19 cellular contexts compared by ENCODE assay signal in genomic region chr13:111064661-111065060, GRCh38. TPM values are rescaled to one million over a fixed set of nuclear protein-coding genes. Genes with fewer than 3 reads are reported as not detected.
DNase-seq lines count a peak whose midpoint lies in the region; ATAC-seq and TF ChIP-seq lines count a peak whose summit lies in the region.
"Had no signal": no experiment of that assay in that cellular context is flagged by ENCODE, and none has a peak within 500 bp of the region (broad histone marks: within the 10 kb centered on the region; RNA-seq: fewer than 3 reads in every experiment).

No MANE protein-coding gene starts in this region.

- H3K27ac ChIP-seq in right atrium auricular region (no peak overlapping the region), left ventricle myocardium inferior (replicated peaks) (no peak overlapping the region), lung (ENCODE audit: low read depth in 1 of 2, low read length in 1 of 2) (no peak overlapping the region)
- H3K27ac ChIP-seq: 22Rv1, A549 had no signal

- intact Hi-C loops in left ventricle myocardium inferior (cut with micrococcal nuclease) = loop anchor here (10.0 kb wide), 1 partner anchor 150 kb away; no protein-coding TSS in a partner anchor

- H3K4me3 Mint-ChIP-seq in endothelial cell (ENCODE audit: unreplicated experiment) = no peak overlapping the region
- H3K4me3 Mint-ChIP-seq: CD4-positive, alpha-beta memory T cell had no signal

- H3K36me3 Mint-ChIP-seq in endothelial cell (ENCODE audit: low read depth, unreplicated experiment) = peaks cover under 1% of the 10 kb centered on the region
- H3K36me3 Mint-ChIP-seq: CD14-positive monocyte; CD4-positive, alpha-beta memory T cell had no signal

- H3K27me3 Mint-ChIP-seq in endothelial cell (ENCODE audit: unreplicated experiment) = no peaks in the 10 kb centered on the region

- H3K36me3 ChIP-seq in right atrium auricular region (no peaks in the 10 kb centered on the region), left ventricle myocardium inferior (no peaks in the 10 kb centered on the region), lung (ENCODE audit: control insufficient read depth in 2 of 2, insufficient read depth in 2 of 2, low read length in 2 of 2) (no peaks in the 10 kb centered on the region)
- H3K36me3 ChIP-seq: HAP-1 had no signal

- no peaks in the 10 kb centered on the region for H3K4me1 ChIP-seq in right atrium auricular region
- H3K4me1 ChIP-seq in left ventricle myocardium inferior = peaks cover 12% of the 10 kb centered on the region
- peaks cover 0 to 4% of the 10 kb centered on the region in 2 donors for H3K4me1 ChIP-seq in lung (ENCODE audit: control insufficient read depth in 2 of 2, insufficient read depth in 2 of 2, low read length in 2 of 2)
- H3K4me1 ChIP-seq: A549, HAP-1 had no signal

- no peak for ATAC-seq in lung (ENCODE audit: insufficient read depth, low FRiP score)
- ATAC-seq: A549, K562 had no signal

- DNase-seq in right atrium auricular region (ENCODE audit: low spot score) = peak; percentile 42
- DNase-seq in left ventricle myocardium inferior = no peak
- DNase-seq in endothelial cell (ENCODE audit: low spot score) = no peak
- DNase-seq in lung (ENCODE audit: low spot score) = peak; percentile 16
- no peak for DNase-seq in activated naive CD4-positive, alpha-beta T cell (lab: John Stamatoyannopoulos, UW)
- DNase-seq in GM19238 (ENCODE audit: insufficient read length, low spot score) = no peak
- no peak for DNase-seq in effector CD8-positive, alpha-beta T cell (lab: John Stamatoyannopoulos, UW)
- DNase-seq: AML-193; CD4-positive, alpha-beta memory T cell; DMS153; DMS79; GDM1; GOT3; IMR-90 had no signal

- H3K4me1 Mint-ChIP-seq in endothelial cell (ENCODE audit: unreplicated experiment) = peaks cover 33% of the 10 kb centered on the region

- no peaks in the 10 kb centered on the region for H3K9me3 Mint-ChIP-seq in endothelial cell (ENCODE audit: unreplicated experiment)
- H3K9me3 Mint-ChIP-seq: CD4-positive, alpha-beta memory T cell had no signal

- TF ChIP-seq CTCF in right atrium auricular region (IDR thresholded peaks at IDR 0.05) (no peak), left ventricle myocardium inferior (IDR thresholded peaks at IDR 0.05; ENCODE audit: borderline replicate concordance) (no peak), endothelial cell (IDR thresholded peaks at IDR 0.05; ENCODE audit: unreplicated experiment) (no peak), lung (IDR thresholded peaks at IDR 0.05; ENCODE audit: control extremely low read depth, extremely low read depth) (no peak)

- peak overlapping the region; percentile 8 for H3K27ac Mint-ChIP-seq in endothelial cell (ENCODE audit: unreplicated experiment)
- H3K27ac Mint-ChIP-seq: CD14-positive monocyte; CD4-positive, alpha-beta memory T cell had no signal

- no peaks in the 10 kb centered on the region for H3K27me3 ChIP-seq in right atrium auricular region
- H3K27me3 ChIP-seq in left ventricle myocardium inferior (ENCODE audit: low read depth) = peaks cover 19% of the 10 kb centered on the region
- peaks cover 3% of the 10 kb centered on the region for H3K27me3 ChIP-seq in lung (ENCODE audit: control insufficient read depth, insufficient read depth)

- WGBS in lung, 2 donors = 92 to 95% methylated on average over 3 of the region's 3 CpGs

- H3K4me3 ChIP-seq in right atrium auricular region (no peak overlapping the region), left ventricle myocardium inferior (no peak overlapping the region), lung (no peak overlapping the region)
- H3K4me3 ChIP-seq: A549, HAP-1, K562 had no signal

- H3K9me3 ChIP-seq in right atrium auricular region = no peaks in the 10 kb centered on the region
- no peaks in the 10 kb centered on the region for H3K9me3 ChIP-seq in left ventricle myocardium inferior (replicated peaks)
- peaks cover 0 to 2% of the 10 kb centered on the region in 2 donors for H3K9me3 ChIP-seq in lung (ENCODE audit: control insufficient read depth in 2 of 2, insufficient read depth in 1 of 2, low read length in 1 of 2)
- H3K9me3 ChIP-seq: A549, HAP-1 had no signal

RNA-seq across cellular contexts. Expression of gene ARHGEF7, which starts 50.4 kb away (rescaled TPM):
- total RNA-seq in right atrium auricular region (10 to 100 TPM; 27.8 to 36.9 TPM), left ventricle myocardium inferior (35.9 TPM), endothelial cell (ENCODE audit: unreplicated experiment) (270 TPM), lung (100 to 1,000 TPM in 1 of 2 donors, 10 to 100 TPM in 1; 54.6 to 143 TPM)
- 10 to 100 TPM; 20.9 to 21.1 TPM for polyA plus RNA-seq in lung

Comparison
In these comparisons a context has a peak if more than half of its experiments do, and no peak if none do; other contexts are left out.
1. DNase-seq: peak in right atrium auricular region (single experiment) and lung (single experiment); none in left ventricle myocardium inferior (single experiment), endothelial cell (single experiment), activated naive CD4-positive, alpha-beta T cell (0 of 4), GM19238 (single experiment) and effector CD8-positive, alpha-beta T cell (single experiment).